ENCODE assay signal across 25 cellular contexts in genomic region chr3:164679245-164679644, GRCh38.
"Had no signal": no experiment of that assay in that cellular context is flagged by ENCODE, and none has a peak within 500 bp of the region (broad histone marks: within the 10 kb centered on the region; RNA-seq: fewer than 3 reads in every experiment).

No MANE protein-coding gene starts in this region.

- FAIRE-seq: small intestine, urothelium cell line had no signal

- H3K4me2 ChIP-seq: neural progenitor cell had no signal

- ATAC-seq: natural killer cell; psoas muscle; right cardiac atrium; right lobe of liver; stimulated activated effector memory CD8-positive, alpha-beta T cell treated with anti-CD3 and anti-CD28 coated beads, Interleukin-12 subunit alpha, Interleukin-12 subunit beta, amount 100 ng/mL, for 72 hours; stimulated activated naive B cell treated with anti-CD40 and anti-IgM and Interleukin-4, amounts not matched to agents 10 μg/mL and 1 μg/mL and 100 μg/mL, for 72 hours had no signal

- H3K27ac ChIP-seq: neural progenitor cell, parathyroid adenoma, psoas muscle, right lobe of liver, sigmoid colon, stomach, thoracic aorta, thyroid gland, tibial nerve, upper lobe of left lung, vagina had no signal

- H3K4me1 ChIP-seq: neural progenitor cell, parathyroid adenoma, psoas muscle, right lobe of liver, sigmoid colon, stomach, thyroid gland, tibial nerve, upper lobe of left lung, vagina had no signal

- DNase-seq: natural killer cell; occipital lobe; posterior cingulate gyrus; psoas muscle; right cardiac atrium; right lobe of liver; sigmoid colon; small intestine; stimulated activated CD4-positive, alpha-beta T cell treated with anti-CD3 and anti-CD28 coated beads, Interleukin-15, amount 100 ng/mL, for 24 hours; stimulated activated CD4-positive, alpha-beta T cell treated with anti-CD3 and anti-CD28 coated beads, Interleukin-2, amount 100 ng/mL, for 24 hours; stimulated activated CD4-positive, alpha-beta T cell treated with anti-CD3 and anti-CD28 coated beads, Interleukin-2, amount 100 ng/mL, for 48 hours; stimulated activated CD4-positive, alpha-beta T cell treated with anti-CD3 and anti-CD28 coated beads, Interleukin-4, amount 100 ng/mL, for 24 hours; stimulated activated naive B cell treated with anti-CD40 and anti-IgM and Interleukin-4, amounts not matched to agents 10 μg/mL and 1 μg/mL and 100 μg/mL, for 72 hours; stimulated activated naive CD4-positive, alpha-beta T cell treated with Interleukin-2 at 50 U/mL for 16 hours; stomach; thyroid gland; trophoblast cell; upper lobe of left lung had no signal

- H3K79me2 ChIP-seq: parathyroid adenoma had no signal

- H3K4me3 ChIP-seq: neural progenitor cell, psoas muscle, right lobe of liver, sigmoid colon, stomach, thoracic aorta, thyroid gland, tibial nerve, upper lobe of left lung, vagina had no signal

- H3K9me3 ChIP-seq: psoas muscle, right lobe of liver, sigmoid colon, stomach, thoracic aorta, thyroid gland, tibial nerve, upper lobe of left lung, vagina had no signal

- H2AFZ ChIP-seq: neural progenitor cell, parathyroid adenoma had no signal

- H3K36me3 ChIP-seq: neural progenitor cell, right lobe of liver, sigmoid colon, stomach, thoracic aorta, thyroid gland, tibial nerve, upper lobe of left lung, vagina had no signal

- H3K27me3 ChIP-seq: neural progenitor cell, right lobe of liver, sigmoid colon, stomach, thyroid gland, tibial nerve, upper lobe of left lung, vagina had no signal
